In the genomic region with DNA sequence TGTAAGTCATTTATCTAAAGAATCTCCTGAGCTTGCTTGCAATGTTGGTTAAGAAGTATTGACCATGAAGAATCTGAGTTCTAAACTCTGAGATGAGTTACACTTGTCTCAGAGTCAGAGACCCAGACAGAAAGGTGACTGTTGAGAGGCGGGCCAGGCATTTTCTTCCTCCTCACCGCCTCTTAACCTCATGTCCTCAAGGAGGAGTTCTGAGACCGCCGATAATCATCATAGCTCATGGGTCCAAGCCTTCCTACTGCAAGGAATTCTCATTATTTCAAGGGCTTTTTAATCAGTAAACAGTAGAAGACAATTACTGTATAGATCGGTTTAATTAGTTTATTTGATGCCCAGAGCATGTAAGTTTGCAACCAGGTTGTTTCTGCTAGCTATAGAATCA, we compare ENCODE assay signal across 15 cellular contexts.
DNase-seq lines count a peak whose midpoint lies in the region; ATAC-seq and TF ChIP-seq lines count a peak whose summit lies in the region.
"Had no signal": no experiment of that assay in that cellular context is flagged by ENCODE, and none has a peak within 500 bp of the region (broad histone marks: within the 10 kb centered on the region; RNA-seq: fewer than 3 reads in every experiment).

No MANE protein-coding gene starts in this region.

- H2BK15ac ChIP-seq in H9 (ENCODE audit: low read depth, low read length): no peak overlapping the region

- peak; percentile 48; the same call in 2 of the 3 replicates for TF ChIP-seq CTCF in H9 (conservative IDR thresholded peaks at IDR 0.05)
- TF ChIP-seq CTCF in endodermal cell (conservative IDR thresholded peaks at IDR 0.05): peak; percentile 43
- TF ChIP-seq CTCF in neural progenitor cell (IDR thresholded peaks at IDR 0.05): peak; percentile 18
- TF ChIP-seq CTCF in type B pancreatic cell (conservative IDR thresholded peaks at IDR 0.05): no peak

- no peaks in the 10 kb centered on the region; the same call in 1 of the 2 replicates for H3K79me2 ChIP-seq in H9 (ENCODE audit: insufficient read depth, low read length)
- no peaks in the 10 kb centered on the region for H3K79me2 ChIP-seq in neural progenitor cell (ENCODE audit: low read depth)

- H4K20me1 ChIP-seq in H9 (ENCODE audit: control insufficient read depth, insufficient read depth, insufficient read length): no peaks in the 10 kb centered on the region
- H4K20me1 ChIP-seq in neural progenitor cell (ENCODE audit: low read depth): no peaks in the 10 kb centered on the region

- H3K27me3 Mint-ChIP-seq in H9 (ENCODE audit: low read depth): peaks cover 2% of the 10 kb centered on the region; the same call in 1 of the 2 replicates
- peaks cover 15% of the 10 kb centered on the region for H3K27me3 Mint-ChIP-seq in endodermal cell (ENCODE audit: insufficient read depth)
- H3K27me3 Mint-ChIP-seq in neural progenitor cell (ENCODE audit: insufficient read depth, low read depth): no peaks in the 10 kb centered on the region
- H3K27me3 Mint-ChIP-seq in type B pancreatic cell: peaks cover 5% of the 10 kb centered on the region
- H3K27me3 Mint-ChIP-seq: CD4-positive, CD25-positive, alpha-beta regulatory T cell had no signal

- H2BK12ac ChIP-seq in H9 (ENCODE audit: insufficient read length, low read depth, low read length): no peak overlapping the region

- H3K23me2 ChIP-seq in H9 (ENCODE audit: insufficient read length, low read depth, low read length, poor library complexity, severe bottlenecking): no peaks in the 10 kb centered on the region

- DNase-seq in H9 (no peak), SK-N-DZ (ENCODE audit: low spot score) (peak; percentile 27), endodermal cell (peak; percentile 56), neural progenitor cell (ENCODE audit: low spot score) (peak; percentile 31), type B pancreatic cell (ENCODE audit: extremely low spot score, unreplicated experiment) (no peak)
- DNase-seq: ACHN; BE2C; C1 segment of cervical spinal cord; Caco-2; CD4-positive, CD25-positive, alpha-beta regulatory T cell had no signal

- H3K9me3 ChIP-seq in H9 (ENCODE audit: control insufficient read depth, low read depth, low read length) (no peaks in the 10 kb centered on the region), endodermal cell (ENCODE audit: control insufficient read depth, low read length) (no peaks in the 10 kb centered on the region), neural progenitor cell (ENCODE audit: low read depth) (no peaks in the 10 kb centered on the region)
- H3K9me3 ChIP-seq: BE2C, Caco-2 had no signal

- H3K4me3 ChIP-seq in endodermal cell (ENCODE audit: low read length): no peak overlapping the region
- no peak overlapping the region for H3K4me3 ChIP-seq in neural progenitor cell

- no peak overlapping the region for H3K23ac ChIP-seq in H9 (ENCODE audit: insufficient read length, low read depth, low read length)

- H4K8ac ChIP-seq in H9 (replicated peaks; ENCODE audit: insufficient read length, low read depth, low read length): no peak overlapping the region

- H3K18ac ChIP-seq in H9 (ENCODE audit: insufficient read length, low read depth, low read length): no peak overlapping the region

- H3K9me3 Mint-ChIP-seq in H9 (no peaks in the 10 kb centered on the region), endodermal cell (no peaks in the 10 kb centered on the region), neural progenitor cell (no peaks in the 10 kb centered on the region), type B pancreatic cell (no peaks in the 10 kb centered on the region)
- H3K9me3 Mint-ChIP-seq: CD4-positive, CD25-positive, alpha-beta regulatory T cell had no signal

- no peak for ATAC-seq in HG03095 (IDR thresholded peaks at IDR 0.05; ENCODE audit: unreplicated experiment)
- no peak for ATAC-seq in HG02973 (IDR thresholded peaks at IDR 0.05; ENCODE audit: unreplicated experiment)
- no peak for ATAC-seq in GM21390 (IDR thresholded peaks at IDR 0.05; ENCODE audit: unreplicated experiment)

- no peak overlapping the region for H3K56ac ChIP-seq in H9 (ENCODE audit: insufficient read length, low read depth, low read length)

- H3K36me3 ChIP-seq in endodermal cell (ENCODE audit: control insufficient read depth, insufficient read depth, low read length): no peaks in the 10 kb centered on the region
- H3K36me3 ChIP-seq in neural progenitor cell: no peaks in the 10 kb centered on the region
- H3K36me3 ChIP-seq: BE2C had no signal

- no peak overlapping the region for H4K5ac ChIP-seq in H9 (ENCODE audit: insufficient read length, low read depth, low read length)

- H2BK120ac ChIP-seq in H9 (ENCODE audit: low read depth, low read length, poor library complexity, severe bottlenecking): no peak overlapping the region

- no peak overlapping the region for H3K27ac ChIP-seq in H9 (ENCODE audit: insufficient read length, low read depth, low read length)
- no peak overlapping the region for H3K27ac ChIP-seq in endodermal cell (ENCODE audit: low read depth, low read length)
- no peak overlapping the region for H3K27ac ChIP-seq in neural progenitor cell
- H3K27ac ChIP-seq: HL-60, KMS-11 had no signal

- H3K4ac ChIP-seq in H9 (ENCODE audit: low read depth, low read length): no peak overlapping the region

- no CpG with 5 or more reads among the region's 5 CpGs for WGBS in H9 (ENCODE audit: extremely low coverage, insufficient read length, low lambda C conversion rate)
- WGBS in endodermal cell (ENCODE audit: insufficient coverage in 1 of 2, insufficient read length in 1 of 2), 2 experiments: 90 to 92% methylated on average over 2 to 5 of the region's 5 CpGs

- H3K79me1 ChIP-seq in H9 (ENCODE audit: insufficient read depth, low read depth, low read length, poor library complexity, severe bottlenecking): no peaks in the 10 kb centered on the region

- H3K27me3 ChIP-seq in H9 (ENCODE audit: insufficient read depth, low read length): no peaks in the 10 kb centered on the region
- peaks cover 24% of the 10 kb centered on the region for H3K27me3 ChIP-seq in endodermal cell (ENCODE audit: control insufficient read depth, insufficient read depth, low read length, poor library complexity, severe bottlenecking)
- no peaks in the 10 kb centered on the region for H3K27me3 ChIP-seq in neural progenitor cell
- H3K27me3 ChIP-seq: BE2C had no signal

- peaks cover 14% of the 10 kb centered on the region for H3F3A ChIP-seq in neural progenitor cell (ENCODE audit: low read depth)

- no peak overlapping the region for H2BK20ac ChIP-seq in H9 (ENCODE audit: low read depth, low read length, poor library complexity, severe bottlenecking)

- H3K4me2 ChIP-seq in H9 (ENCODE audit: insufficient read depth, insufficient read length, low read length) (no peak overlapping the region), neural progenitor cell (no peak overlapping the region)
- H3K4me2 ChIP-seq: KMS-11 had no signal

- H3K4me1 ChIP-seq in H9 (ENCODE audit: insufficient read depth, low read length) (no peaks in the 10 kb centered on the region; the same call in 1 of the 2 replicates), endodermal cell (ENCODE audit: control insufficient read depth, insufficient read depth, low read length) (no peaks in the 10 kb centered on the region), neural progenitor cell (peaks cover 41% of the 10 kb centered on the region)
- H3K4me1 ChIP-seq: Caco-2 had no signal

- H2AK5ac ChIP-seq in H9 (ENCODE audit: insufficient read length, low read length): no peak overlapping the region

- no peak overlapping the region for H3T11ph ChIP-seq in H9 (ENCODE audit: low read length)

- no peak overlapping the region for H2BK5ac ChIP-seq in H9 (ENCODE audit: insufficient read length, low read length)

- no peak overlapping the region for H3K14ac ChIP-seq in H9 (ENCODE audit: insufficient read depth, low read length)

- H3K9ac ChIP-seq in H9 (ENCODE audit: extremely low read depth, insufficient read length, low read length): no peak overlapping the region
- H3K9ac ChIP-seq in endodermal cell (ENCODE audit: extremely low read depth, low read length, poor library complexity, severe bottlenecking): no peak overlapping the region
- no peak overlapping the region for H3K9ac ChIP-seq in neural progenitor cell
- H3K9ac ChIP-seq: KMS-11 had no signal

- H3K4me1 Mint-ChIP-seq in H9 (peaks cover 4 to 9% of the 10 kb centered on the region in 2 experiments), endodermal cell (no peaks in the 10 kb centered on the region), neural progenitor cell (peaks cover 24% of the 10 kb centered on the region), type B pancreatic cell (ENCODE audit: unreplicated experiment) (no peaks in the 10 kb centered on the region)
- H3K4me1 Mint-ChIP-seq: CD4-positive, CD25-positive, alpha-beta regulatory T cell had no signal

- no peak overlapping the region for H4K91ac ChIP-seq in H9 (ENCODE audit: insufficient read length, low read depth, low read length)

- no peak overlapping the region for H2AFZ ChIP-seq in H9 (ENCODE audit: low read length)
- H2AFZ ChIP-seq in neural progenitor cell (replicated peaks): no peak overlapping the region

- no peak overlapping the region for H3K27ac Mint-ChIP-seq in H9
- no peak overlapping the region for H3K27ac Mint-ChIP-seq in endodermal cell
- peak overlapping the region; percentile 61 for H3K27ac Mint-ChIP-seq in neural progenitor cell
- no peak overlapping the region for H3K27ac Mint-ChIP-seq in type B pancreatic cell
- H3K27ac Mint-ChIP-seq: CD4-positive, CD25-positive, alpha-beta regulatory T cell had no signal

- H3K36me3 Mint-ChIP-seq in H9 (ENCODE audit: insufficient read depth in 1 of 3, low read depth in 3 of 3) (no peaks in the 10 kb centered on the region), endodermal cell (ENCODE audit: low read depth) (no peaks in the 10 kb centered on the region), neural progenitor cell (peaks cover 3% of the 10 kb centered on the region), type B pancreatic cell (no peaks in the 10 kb centered on the region)
- H3K36me3 Mint-ChIP-seq: CD4-positive, CD25-positive, alpha-beta regulatory T cell had no signal

- no peak overlapping the region for H3K4me3 Mint-ChIP-seq in H9
- no peak overlapping the region for H3K4me3 Mint-ChIP-seq in endodermal cell
- H3K4me3 Mint-ChIP-seq in neural progenitor cell: no peak overlapping the region
- H3K4me3 Mint-ChIP-seq in type B pancreatic cell: no peak overlapping the region
- H3K4me3 Mint-ChIP-seq: CD4-positive, CD25-positive, alpha-beta regulatory T cell had no signal

Comparison
In these comparisons a context has a peak if more than half of its experiments do, and no peak if none do; other contexts are left out.
1. DNase-seq: peak in SK-N-DZ (single experiment), endodermal cell (single experiment) and neural progenitor cell (single experiment); none in H9 (single experiment) and type B pancreatic cell (single experiment).